Comparison of ENCODE assay signal across 8 cellular contexts in the genomic region with DNA sequence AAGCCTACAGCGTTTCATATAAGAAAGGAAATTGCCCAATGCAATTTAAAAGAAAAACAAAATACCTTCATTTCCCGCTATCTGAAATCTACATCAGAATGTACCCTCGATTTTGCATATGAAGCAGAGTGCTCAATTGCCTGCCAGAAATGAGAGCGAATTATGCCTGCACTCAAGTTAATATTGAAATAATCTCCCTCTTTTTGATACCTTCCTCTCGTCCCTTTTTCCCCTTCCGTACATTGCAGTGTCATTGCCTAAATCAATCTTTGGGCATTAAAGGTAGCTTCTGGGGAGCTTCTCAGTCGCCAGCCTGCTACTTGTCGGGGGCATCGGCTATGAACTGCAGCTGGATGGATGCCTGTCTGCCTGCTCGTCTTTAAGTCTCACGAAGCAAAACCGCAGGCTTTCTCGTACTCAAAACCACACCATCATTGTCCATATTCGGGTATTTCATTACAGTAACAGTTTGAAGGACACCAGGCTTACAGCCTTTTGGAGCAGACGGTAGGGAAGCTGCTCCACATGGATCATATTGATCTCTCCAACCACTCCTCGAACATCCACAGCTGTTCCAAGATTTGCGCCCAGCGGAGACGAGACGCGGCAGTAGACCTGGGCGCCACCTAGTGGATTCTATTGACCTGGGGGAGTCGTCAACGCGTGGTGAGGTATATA.
DNase-seq lines count a peak whose midpoint lies in the region; ATAC-seq and TF ChIP-seq lines count a peak whose summit lies in the region.

No MANE protein-coding gene starts in this region.

- H4K20me1 ChIP-seq in H9 (ENCODE audit: control insufficient read depth, insufficient read depth, insufficient read length), result no peaks in the 10 kb centered on the region
- H4K20me1 ChIP-seq in Loucy (ENCODE audit: insufficient read depth, low read length, poor library complexity, severe bottlenecking), result no peaks in the 10 kb centered on the region
- no peaks in the 10 kb centered on the region for H4K20me1 ChIP-seq in osteoblast (ENCODE audit: insufficient read depth, low read length)

- H3K4me1 Mint-ChIP-seq in H9, result peaks cover 12 to 18% of the 10 kb centered on the region in 2 experiments

- no peak overlapping the region for H3K56ac ChIP-seq in H9 (ENCODE audit: insufficient read length, low read depth, low read length)

- no peak overlapping the region for H3T11ph ChIP-seq in H9 (ENCODE audit: low read length)

- H4K5ac ChIP-seq in H9 (ENCODE audit: insufficient read length, low read depth, low read length), result no peak overlapping the region

- H2AFZ ChIP-seq in H9 (ENCODE audit: low read length) (peak overlapping the region; percentile 41), Loucy (ENCODE audit: low read length) (peak overlapping the region; percentile 88), osteoblast (ENCODE audit: low read length) (peak overlapping the region; percentile 94)

- H3K9me3 Mint-ChIP-seq in H9, result no peaks in the 10 kb centered on the region

- H3K79me1 ChIP-seq in H9 (ENCODE audit: insufficient read depth, low read depth, low read length, poor library complexity, severe bottlenecking), result no peaks in the 10 kb centered on the region

- WGBS in H9 (ENCODE audit: extremely low coverage, insufficient read length, low lambda C conversion rate), result no CpG with 5 or more reads among the region's 25 CpGs

- H3K9me3 ChIP-seq in H9 (ENCODE audit: control insufficient read depth, low read depth, low read length), result no peaks in the 10 kb centered on the region
- no peaks in the 10 kb centered on the region for H3K9me3 ChIP-seq in Loucy (ENCODE audit: insufficient read depth, low read depth, low read length)
- H3K9me3 ChIP-seq in osteoblast (ENCODE audit: low read depth, low read length), result no peaks in the 10 kb centered on the region
- no peaks in the 10 kb centered on the region for H3K9me3 ChIP-seq in thoracic aorta

- no peaks in the 10 kb centered on the region for H3K4me1 ChIP-seq in H9 (ENCODE audit: insufficient read depth, low read length)
- H3K4me1 ChIP-seq in Loucy (ENCODE audit: insufficient read depth, low read length, poor library complexity, severe bottlenecking), result peaks cover 10% of the 10 kb centered on the region
- H3K4me1 ChIP-seq in osteoblast (ENCODE audit: insufficient read depth, low read length), result peaks cover 6% of the 10 kb centered on the region
- peaks cover 4 to 5% of the 10 kb centered on the region in 2 donors for H3K4me1 ChIP-seq in thoracic aorta (ENCODE audit: control insufficient read depth in 1 of 2, low read depth in 2 of 2)

- H2AK5ac ChIP-seq in H9 (ENCODE audit: insufficient read length, low read length), result no peak overlapping the region

- no peak overlapping the region for H3K14ac ChIP-seq in H9 (ENCODE audit: insufficient read depth, low read length)

- peaks cover 18% of the 10 kb centered on the region for H3K27me3 Mint-ChIP-seq in H9 (ENCODE audit: low read depth)

- no peak overlapping the region for H2BK20ac ChIP-seq in H9 (ENCODE audit: low read depth, low read length, poor library complexity, severe bottlenecking)

- no peak overlapping the region for H3K4ac ChIP-seq in H9 (ENCODE audit: low read depth, low read length)

- H2BK12ac ChIP-seq in H9 (ENCODE audit: insufficient read length, low read depth, low read length), result no peak overlapping the region

- H3K4me3 Mint-ChIP-seq in H9, result peak overlapping the region; percentile 56 to 82

- no peak overlapping the region for H2BK5ac ChIP-seq in H9 (ENCODE audit: insufficient read length, low read length)

- no peak overlapping the region for H4K91ac ChIP-seq in H9 (ENCODE audit: insufficient read length, low read depth, low read length)

- no peak overlapping the region for H3K18ac ChIP-seq in H9 (ENCODE audit: insufficient read length, low read depth, low read length)

- peak; percentile 81 for DNase-seq in G401 (ENCODE audit: low spot score)
- peak; percentile 88 for DNase-seq in H9
- peak; percentile 63 to 70 for DNase-seq in SHP77 (lab: John Stamatoyannopoulos, UW)
- DNase-seq in activated effector memory CD4-positive, alpha-beta T cell treated with anti-CD3 and anti-CD28 coated beads, Interleukin-2, amount 50 U/mL, for 16 hours, result peak; percentile 88
- peak; percentile 74 for DNase-seq in globus pallidus (ENCODE audit: low spot score)
- peak; percentile 25 for DNase-seq in osteoblast (ENCODE audit: insufficient read length, low spot score, missing footprints)
- DNase-seq in thoracic aorta (ENCODE audit: low spot score), result peak; percentile 12

- no peaks in the 10 kb centered on the region for H3K9me2 ChIP-seq in Loucy (replicated peaks; ENCODE audit: low read depth, low read length)

- no peak overlapping the region for H3K23ac ChIP-seq in H9 (ENCODE audit: insufficient read length, low read depth, low read length)

- H3K4me3 ChIP-seq in Loucy (ENCODE audit: low read length, poor library complexity, severe bottlenecking), result peak overlapping the region; percentile 76
- H3K4me3 ChIP-seq in osteoblast (ENCODE audit: insufficient read depth, low read length), result peak overlapping the region; percentile 71
- peak overlapping the region; percentile 64 for H3K4me3 ChIP-seq in thoracic aorta

- H3K4me2 ChIP-seq in H9 (ENCODE audit: insufficient read depth, insufficient read length, low read length), result peak overlapping the region; percentile 73
- H3K4me2 ChIP-seq in Loucy (ENCODE audit: low read depth, low read length, poor library complexity, severe bottlenecking), result peak overlapping the region; percentile 81
- H3K4me2 ChIP-seq in osteoblast (ENCODE audit: insufficient read depth, low read length), result peak overlapping the region; percentile 96

- no peaks in the 10 kb centered on the region for H3K36me3 Mint-ChIP-seq in H9 (ENCODE audit: insufficient read depth in 1 of 3, low read depth in 3 of 3)

- H3K27ac ChIP-seq in H9 (ENCODE audit: insufficient read length, low read depth, low read length), result no peak overlapping the region
- H3K27ac ChIP-seq in osteoblast (ENCODE audit: low read depth, low read length), result no peak overlapping the region
- no peak overlapping the region for H3K27ac ChIP-seq in thoracic aorta

- no peak overlapping the region for H3K9ac ChIP-seq in H9 (ENCODE audit: extremely low read depth, insufficient read length, low read length)
- H3K9ac ChIP-seq in Loucy (ENCODE audit: low read depth, low read length, poor library complexity, severe bottlenecking), result peak overlapping the region; percentile 7

- no peak overlapping the region for H2BK15ac ChIP-seq in H9 (ENCODE audit: low read depth, low read length)

- H3K79me2 ChIP-seq in H9 (ENCODE audit: insufficient read depth, low read length) (no peaks in the 10 kb centered on the region), Loucy (ENCODE audit: insufficient read depth, low read length) (no peaks in the 10 kb centered on the region), osteoblast (ENCODE audit: insufficient read depth, low read length) (no peaks in the 10 kb centered on the region)

- H3K23me2 ChIP-seq in H9 (ENCODE audit: insufficient read length, low read depth, low read length, poor library complexity, severe bottlenecking), result peaks cover 3% of the 10 kb centered on the region

- H4K8ac ChIP-seq in H9 (replicated peaks; ENCODE audit: insufficient read length, low read depth, low read length), result no peak overlapping the region

- TF ChIP-seq CTCF in H9 (conservative IDR thresholded peaks at IDR 0.05) (peak; percentile 92), Loucy (conservative IDR thresholded peaks at IDR 0.05; ENCODE audit: low read length) (peak; percentile 96), osteoblast (IDR thresholded peaks at IDR 0.05; ENCODE audit: extremely low read depth, low read depth, low read length) (peak; percentile 92), thoracic aorta (IDR thresholded peaks at IDR 0.05) (peak; percentile 66)

- H3K36me3 ChIP-seq in Loucy (ENCODE audit: insufficient read depth, low read length) (no peaks in the 10 kb centered on the region), osteoblast (ENCODE audit: insufficient read depth, low read length) (no peaks in the 10 kb centered on the region), thoracic aorta (no peaks in the 10 kb centered on the region)

- peak overlapping the region in 1 of 3 experiments; percentile 71; a peak in 2 of 7 replicates for H3K27ac Mint-ChIP-seq in H9

- H2BK120ac ChIP-seq in H9 (ENCODE audit: low read depth, low read length, poor library complexity, severe bottlenecking), result no peak overlapping the region

- no peaks in the 10 kb centered on the region for H3F3A ChIP-seq in Loucy (ENCODE audit: low read depth)

- ATAC-seq in thoracic aorta (ENCODE audit: insufficient number of reproducible peaks, low FRiP score, low read depth), result peak; percentile 67

- H3K27me3 ChIP-seq in H9 (ENCODE audit: insufficient read depth, low read length) (no peaks in the 10 kb centered on the region), Loucy (ENCODE audit: insufficient read depth, low read length, poor library complexity, severe bottlenecking) (no peaks in the 10 kb centered on the region), osteoblast (ENCODE audit: insufficient read depth, low read length) (peaks cover 30% of the 10 kb centered on the region), thoracic aorta (replicated peaks; ENCODE audit: insufficient read depth) (peaks cover 8% of the 10 kb centered on the region)

- in situ Hi-C loops in G401 (cut with HindIII; ENCODE audit: low sequenced_read_pairs), result no loop called here

Comparison
In these comparisons a context has a peak if more than half of its experiments do, and no peak if none do; other contexts are left out.
1. DNase-seq: peak in every context shown above with its lines; median percentile 88 in H9; 88 in activated effector memory CD4-positive, alpha-beta T cell treated with anti-CD3 and anti-CD28 coated beads, Interleukin-2, amount 50 U/mL, for 16 hours; 81 in G401; 74 in globus pallidus; 66 in SHP77; 25 in osteoblast; 12 in thoracic aorta.
2. H2AFZ ChIP-seq: peak in every context shown above with its lines; median percentile 94 in osteoblast; 88 in Loucy; 41 in H9.